Comparison of ENCODE assay signal across 29 cellular contexts in the genomic region with DNA sequence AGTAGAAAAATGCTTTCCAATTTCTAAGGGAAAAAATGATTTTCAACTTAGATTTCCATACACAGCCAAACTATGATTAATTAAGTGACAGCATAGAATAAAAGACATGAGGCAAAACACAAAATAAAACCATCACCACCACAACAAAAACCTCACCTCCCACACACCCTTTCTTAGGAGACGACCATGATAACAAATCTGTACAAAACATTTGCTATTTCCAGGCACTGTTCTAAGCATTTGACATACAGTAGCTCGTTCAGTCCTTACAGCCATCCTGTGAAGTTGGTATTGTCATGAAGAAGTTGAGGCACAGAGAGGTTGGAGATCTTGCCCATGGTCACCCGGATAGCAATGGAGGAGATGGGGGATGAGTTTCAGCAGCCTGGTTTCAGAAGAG. TPM values are rescaled to one million over a fixed set of nuclear protein-coding genes. Genes with fewer than 3 reads are reported as not detected.
DNase-seq lines count a peak whose midpoint lies in the region; ATAC-seq and TF ChIP-seq lines count a peak whose summit lies in the region.
"Had no signal": no experiment of that assay in that cellular context is flagged by ENCODE, and none has a peak within 500 bp of the region (broad histone marks: within the 10 kb centered on the region; RNA-seq: fewer than 3 reads in every experiment).

No MANE protein-coding gene starts in this region.

- POLR2A ChIA-PET in activated B cell treated with CpG ODN at 0.5 μM for 24 hours (lab: Charles Lee): interaction anchor here (0.5 kb wide), 1 partner anchor 54 kb away, joined by 5 read pairs; no protein-coding TSS in a partner anchor

- TF ChIP-seq CTCF in activated B cell treated with CpG ODN at 0.5 μM for 24 hours (IDR thresholded peaks at IDR 0.05): no peak

- CTCF ChIA-PET in activated B cell treated with CpG ODN at 0.5 μM for 24 hours (lab: Charles Lee): interaction anchor here (0.6 kb wide), 1 partner anchor 43 kb away, joined by 5 read pairs; no protein-coding TSS in a partner anchor

- ATAC-seq in activated naive CD4-positive, alpha-beta T cell treated with anti-CD3 and anti-CD28 coated beads, Interleukin-2, amount 50 U/mL, for 72 hours: peak in 1 of 2 donors; percentile 68
- ATAC-seq in activated B cell treated with CpG ODN at 0.5 μM for 24 hours (ENCODE audit: low read depth): no peak
- ATAC-seq: HepG2, lower lobe of right lung, mucosa of descending colon had no signal

- H3K9me3 Mint-ChIP-seq in activated naive CD4-positive, alpha-beta T cell treated with anti-CD3 and anti-CD28 coated beads, Interleukin-2, amount 50 U/mL, for 72 hours: no peaks in the 10 kb centered on the region
- no peaks in the 10 kb centered on the region for H3K9me3 Mint-ChIP-seq in activated B cell treated with CpG ODN at 0.5 μM for 24 hours
- no peaks in the 10 kb centered on the region for H3K9me3 Mint-ChIP-seq in dendritic cell treated with granulocyte-macrophage colony-stimulating factor and Interleukin-4, amounts not matched to agents 40 ng/mL and 50 ng/mL, for 4 days
- H3K9me3 Mint-ChIP-seq in stimulated activated naive CD8-positive, alpha-beta T cell treated with anti-CD3 and anti-CD28 coated beads, Interleukin-15, Interleukin-2, amounts not matched to agents 100 ng/mL and 50 ng/mL, for 24 hours: no peaks in the 10 kb centered on the region
- H3K9me3 Mint-ChIP-seq: activated naive CD8-positive, alpha-beta T cell treated with anti-CD3 and anti-CD28 coated beads, Interleukin-2, amount 10 ng/mL, durations not matched to agents 7 days and 5 days; CD4-positive, CD25-positive, alpha-beta regulatory T cell; nephron; T-helper 1 cell treated with Interleukin-12 subunit alpha and Interleukin-12 subunit beta and Interleukin-4 antibody, amounts not matched to agents 30 μg/mL and 1 μg/mL, for 36 hours had no signal

- peak overlapping the region; percentile 50 to 65 for H3K27ac Mint-ChIP-seq in activated naive CD4-positive, alpha-beta T cell treated with anti-CD3 and anti-CD28 coated beads, Interleukin-2, amount 50 U/mL, for 72 hours
- peak overlapping the region; percentile 73 for H3K27ac Mint-ChIP-seq in activated B cell treated with CpG ODN at 0.5 μM for 24 hours
- peak overlapping the region; percentile 55 for H3K27ac Mint-ChIP-seq in dendritic cell treated with granulocyte-macrophage colony-stimulating factor and Interleukin-4, amounts not matched to agents 40 ng/mL and 50 ng/mL, for 4 days
- H3K27ac Mint-ChIP-seq in stimulated activated naive CD8-positive, alpha-beta T cell treated with anti-CD3 and anti-CD28 coated beads, Interleukin-15, Interleukin-2, amounts not matched to agents 100 ng/mL and 50 ng/mL, for 24 hours: peak overlapping the region; percentile 93
- H3K27ac Mint-ChIP-seq: activated naive CD8-positive, alpha-beta T cell treated with anti-CD3 and anti-CD28 coated beads, Interleukin-2, amount 10 ng/mL, durations not matched to agents 7 days and 5 days; nephron; T-helper 1 cell treated with Interleukin-12 subunit alpha and Interleukin-12 subunit beta and Interleukin-4 antibody, amounts not matched to agents 30 μg/mL and 1 μg/mL, for 36 hours had no signal

- H3K4me1 Mint-ChIP-seq in activated B cell treated with CpG ODN at 0.5 μM for 24 hours: peaks cover 52% of the 10 kb centered on the region
- peaks cover 87% of the 10 kb centered on the region for H3K4me1 Mint-ChIP-seq in dendritic cell treated with granulocyte-macrophage colony-stimulating factor and Interleukin-4, amounts not matched to agents 40 ng/mL and 50 ng/mL, for 4 days (ENCODE audit: low read depth)
- peaks cover 44% of the 10 kb centered on the region for H3K4me1 Mint-ChIP-seq in stimulated activated naive CD8-positive, alpha-beta T cell treated with anti-CD3 and anti-CD28 coated beads, Interleukin-15, Interleukin-2, amounts not matched to agents 100 ng/mL and 50 ng/mL, for 24 hours (ENCODE audit: low read depth)
- H3K4me1 Mint-ChIP-seq: nephron had no signal

- intact Hi-C loops in activated B cell treated with CpG ODN at 0.5 μM for 24 hours (cut with micrococcal nuclease): no loop called here
- intact Hi-C loops in dendritic cell treated with granulocyte-macrophage colony-stimulating factor and Interleukin-4, amounts not matched to agents 40 ng/mL and 50 ng/mL, for 4 days (cut with micrococcal nuclease): no loop called here

- DNase-seq in activated naive CD4-positive, alpha-beta T cell treated with anti-CD3 and anti-CD28 coated beads, Interleukin-2, amount 50 U/mL, for 72 hours (ENCODE audit: low spot score in 2 of 2): peak in 1 of 2 donors; percentile 25
- DNase-seq in activated naive CD4-positive, alpha-beta T cell treated with Interleukin-2 at 50 U/mL for 16 hours: no peak
- DNase-seq in activated B cell treated with CpG ODN at 0.5 μM for 24 hours (no peak), cortex of kidney (lab: John Stamatoyannopoulos, UW) (no peak), DMS153 treated with DMSO at 0.1 percent for 48 hours (lab: John Stamatoyannopoulos, UW; ENCODE audit: unreplicated experiment) (no peak)
- DNase-seq: activated naive CD8-positive, alpha-beta T cell treated with anti-CD3 and anti-CD28 coated beads, Interleukin-2, amount 10 ng/mL, durations not matched to agents 7 days and 5 days; CD4-positive, CD25-positive, alpha-beta regulatory T cell; central memory CD4-positive, alpha-beta T cell; dermis blood vessel endothelial cell; EL; esophagus squamous epithelium; Kasumi-1; lower lobe of right lung; mucosa of descending colon; NCI-H1436 treated with DMSO at 0.1 percent for 48 hours; ovary; retina; small intestine; stimulated activated CD4-positive, alpha-beta T cell treated with anti-CD3 and anti-CD28 coated beads, Interleukin-1b, Interleukin-23, amount 100 ng/mL, for 48 hours; uterus had no signal

- no peak overlapping the region for H3K4me3 Mint-ChIP-seq in activated B cell treated with CpG ODN at 0.5 μM for 24 hours
- peak overlapping the region; percentile 21 for H3K4me3 Mint-ChIP-seq in dendritic cell treated with granulocyte-macrophage colony-stimulating factor and Interleukin-4, amounts not matched to agents 40 ng/mL and 50 ng/mL, for 4 days
- H3K4me3 Mint-ChIP-seq in stimulated activated naive CD8-positive, alpha-beta T cell treated with anti-CD3 and anti-CD28 coated beads, Interleukin-15, Interleukin-2, amounts not matched to agents 100 ng/mL and 50 ng/mL, for 24 hours: peak overlapping the region; percentile 56
- H3K4me3 Mint-ChIP-seq: activated naive CD8-positive, alpha-beta T cell treated with anti-CD3 and anti-CD28 coated beads, Interleukin-2, amount 10 ng/mL, durations not matched to agents 7 days and 5 days; CD4-positive, CD25-positive, alpha-beta regulatory T cell; nephron; T-helper 1 cell treated with Interleukin-12 subunit alpha and Interleukin-12 subunit beta and Interleukin-4 antibody, amounts not matched to agents 30 μg/mL and 1 μg/mL, for 36 hours had no signal

- H3K27me3 Mint-ChIP-seq in activated B cell treated with CpG ODN at 0.5 μM for 24 hours: no peaks in the 10 kb centered on the region
- no peaks in the 10 kb centered on the region for H3K27me3 Mint-ChIP-seq in dendritic cell treated with granulocyte-macrophage colony-stimulating factor and Interleukin-4, amounts not matched to agents 40 ng/mL and 50 ng/mL, for 4 days
- no peaks in the 10 kb centered on the region for H3K27me3 Mint-ChIP-seq in stimulated activated naive CD8-positive, alpha-beta T cell treated with anti-CD3 and anti-CD28 coated beads, Interleukin-15, Interleukin-2, amounts not matched to agents 100 ng/mL and 50 ng/mL, for 24 hours

- no peaks in the 10 kb centered on the region for H3K36me3 Mint-ChIP-seq in activated naive CD4-positive, alpha-beta T cell treated with anti-CD3 and anti-CD28 coated beads, Interleukin-2, amount 50 U/mL, for 72 hours
- H3K36me3 Mint-ChIP-seq in activated B cell treated with CpG ODN at 0.5 μM for 24 hours (ENCODE audit: low read depth): peaks cover 75% of the 10 kb centered on the region
- peaks cover 100% of the 10 kb centered on the region for H3K36me3 Mint-ChIP-seq in dendritic cell treated with granulocyte-macrophage colony-stimulating factor and Interleukin-4, amounts not matched to agents 40 ng/mL and 50 ng/mL, for 4 days (ENCODE audit: low read depth)
- peaks cover 8% of the 10 kb centered on the region for H3K36me3 Mint-ChIP-seq in stimulated activated naive CD8-positive, alpha-beta T cell treated with anti-CD3 and anti-CD28 coated beads, Interleukin-15, Interleukin-2, amounts not matched to agents 100 ng/mL and 50 ng/mL, for 24 hours (ENCODE audit: low read depth)
- H3K36me3 Mint-ChIP-seq: activated naive CD8-positive, alpha-beta T cell treated with anti-CD3 and anti-CD28 coated beads, Interleukin-2, amount 10 ng/mL, durations not matched to agents 7 days and 5 days; CD4-positive, CD25-positive, alpha-beta regulatory T cell had no signal

RNA-seq across cellular contexts. Expression of a gene that starts 8.7 kb away (rescaled TPM):
- under 1 TPM in 1 of 2 donors, not detected in 1; 0.20 TPM for total RNA-seq in activated naive CD4-positive, alpha-beta T cell treated with anti-CD3 and anti-CD28 coated beads, Interleukin-2, amount 50 U/mL, for 72 hours
- total RNA-seq in activated B cell treated with CpG ODN at 0.5 μM for 24 hours: 63.9 and 68.8 TPM in 2 replicates
- total RNA-seq: dermis blood vessel endothelial cell, HepG2, NCI-H460, SK-MEL-5 had no signal

RNA-seq across cellular contexts. Expression of a gene that starts 17.2 kb away (rescaled TPM):
- total RNA-seq in activated naive CD4-positive, alpha-beta T cell treated with anti-CD3 and anti-CD28 coated beads, Interleukin-2, amount 50 U/mL, for 72 hours: not detected
- total RNA-seq in activated B cell treated with CpG ODN at 0.5 μM for 24 hours: 0.46 and 0.69 TPM in 2 replicates
- total RNA-seq: CD4-positive, CD25-positive, alpha-beta regulatory T cell; dermis blood vessel endothelial cell; frontal cortex; HepG2; SK-MEL-5; temporal lobe had no signal

RNA-seq across cellular contexts. Expression of a gene that starts 38.7 kb away (rescaled TPM):
- total RNA-seq in activated naive CD4-positive, alpha-beta T cell treated with anti-CD3 and anti-CD28 coated beads, Interleukin-2, amount 50 U/mL, for 72 hours: 10 to 100 TPM; 11.9 to 15.2 TPM
- 27.5 and 28.2 TPM in 2 replicates for total RNA-seq in activated B cell treated with CpG ODN at 0.5 μM for 24 hours

RNA-seq across cellular contexts. Expression of a gene that starts 56.6 kb away (rescaled TPM):
- 100 to 1,000 TPM; 126 to 134 TPM for total RNA-seq in activated naive CD4-positive, alpha-beta T cell treated with anti-CD3 and anti-CD28 coated beads, Interleukin-2, amount 50 U/mL, for 72 hours
- 101 and 126 TPM in 2 replicates for total RNA-seq in activated B cell treated with CpG ODN at 0.5 μM for 24 hours

Comparison
In these comparisons a context has a peak if more than half of its experiments do, and no peak if none do; other contexts are left out.
1. RNA of a gene that starts 8.7 kb away (total RNA-seq): 63.9 to 68.8 TPM in activated B cell treated with CpG ODN at 0.5 μM for 24 hours; 0.20 TPM in activated naive CD4-positive, alpha-beta T cell treated with anti-CD3 and anti-CD28 coated beads, Interleukin-2, amount 50 U/mL, for 72 hours; every median in the first group is over 10 times any median in the second.
2. Peak in every context shown above with its lines, with median percentiles within 50 percentile points of each other: H3K27ac Mint-ChIP-seq.